ENCODE assay signal across 1 cellular context in the genomic region with DNA sequence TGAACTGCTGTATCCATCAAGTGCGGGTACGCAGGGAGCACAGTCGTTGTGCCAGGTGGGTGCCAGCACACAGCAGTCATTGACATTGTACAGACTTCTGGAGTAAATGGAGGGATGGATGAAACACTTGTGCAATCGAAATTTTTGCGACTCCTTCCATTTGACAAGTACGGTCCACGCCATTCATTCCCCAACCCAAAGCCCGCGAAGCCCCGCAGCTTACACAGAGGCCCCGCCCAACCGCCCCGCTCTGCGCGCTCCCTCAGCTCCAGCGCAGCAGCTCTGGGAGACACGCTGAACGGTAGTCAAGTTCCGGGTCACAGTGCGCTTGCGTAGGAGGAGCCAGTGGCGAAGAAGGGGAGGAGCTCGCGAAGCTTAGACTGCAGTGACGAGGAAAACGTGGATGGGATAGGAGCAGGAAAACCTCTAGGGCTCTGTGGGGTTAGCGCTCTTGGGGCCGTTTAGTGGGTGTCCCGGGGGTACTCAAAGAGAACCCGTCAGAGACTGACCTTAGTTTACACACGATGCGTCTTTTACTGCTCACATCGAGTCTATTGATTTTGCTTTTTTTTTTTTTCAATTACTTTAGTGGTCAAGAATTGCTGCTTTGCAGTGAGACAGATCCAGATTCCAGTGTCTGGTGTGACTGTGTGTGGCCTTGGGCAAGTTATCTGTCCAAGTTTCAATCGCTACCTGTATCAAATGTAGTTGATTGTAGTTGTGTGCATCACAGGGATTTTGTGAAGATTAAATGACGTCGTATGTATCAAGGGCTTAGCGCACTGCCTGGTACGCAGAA.
TF ChIP-seq lines count a peak whose summit lies in the region.

No MANE protein-coding gene starts in this region.

TF ChIP-seq in HEK293, 187 proteins besides CTCF, POLR2A, EP300 and RAD21 (continued from another document):
- TF ChIP-seq ZNF416 (tag by site-specific recombination; IDR thresholded peaks at IDR 0.05) (no peak), ZNF221 (tag by site-specific recombination; IDR thresholded peaks at IDR 0.05; ENCODE audit: borderline replicate concordance) (no peak), SCRT2 (tag by site-specific recombination; IDR thresholded peaks at IDR 0.05) (no peak), MEIS1 (CRISPR knock-in tag; IDR thresholded peaks at IDR 0.05; ENCODE audit: borderline replicate concordance) (no peak), ZNF132 (tag by site-specific recombination; IDR thresholded peaks at IDR 0.05; ENCODE audit: borderline replicate concordance) (no peak), ZNF677 (tag by site-specific recombination; IDR thresholded peaks at IDR 0.05) (no peak), ZNF311 (tag by site-specific recombination; IDR thresholded peaks at IDR 0.05; ENCODE audit: borderline replicate concordance) (no peak)
- TF ChIP-seq, protein P1, sequence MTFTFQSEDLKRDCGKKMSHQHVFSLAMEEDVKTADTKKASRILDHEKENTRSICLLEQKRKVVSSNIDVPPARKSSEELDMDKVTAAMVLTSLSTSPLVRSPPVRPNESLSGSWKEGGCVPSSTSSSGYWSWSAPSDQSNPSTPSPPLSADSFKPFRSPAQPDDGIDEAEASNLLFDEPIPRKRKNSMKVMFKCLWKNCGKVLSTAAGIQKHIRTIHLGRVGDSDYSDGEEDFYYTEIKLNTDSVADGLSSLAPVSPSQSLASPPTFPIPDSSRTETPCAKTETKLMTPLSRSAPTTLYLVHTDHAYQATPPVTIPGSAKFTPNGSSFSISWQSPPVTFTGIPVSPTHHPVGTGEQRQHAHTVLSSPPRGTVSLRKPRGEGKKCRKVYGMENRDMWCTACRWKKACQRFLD (tag by site-specific recombination; IDR thresholded peaks at IDR 0.05): no peak
- TF ChIP-seq, protein P2, sequence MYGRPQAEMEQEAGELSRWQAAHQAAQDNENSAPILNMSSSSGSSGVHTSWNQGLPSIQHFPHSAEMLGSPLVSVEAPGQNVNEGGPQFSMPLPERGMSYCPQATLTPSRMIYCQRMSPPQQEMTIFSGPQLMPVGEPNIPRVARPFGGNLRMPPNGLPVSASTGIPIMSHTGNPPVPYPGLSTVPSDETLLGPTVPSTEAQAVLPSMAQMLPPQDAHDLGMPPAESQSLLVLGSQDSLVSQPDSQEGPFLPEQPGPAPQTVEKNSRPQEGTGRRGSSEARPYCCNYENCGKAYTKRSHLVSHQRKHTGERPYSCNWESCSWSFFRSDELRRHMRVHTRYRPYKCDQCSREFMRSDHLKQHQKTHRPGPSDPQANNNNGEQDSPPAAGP (tag by site-specific recombination; IDR thresholded peaks at IDR 0.05): no peak
- TF ChIP-seq, protein P3, sequence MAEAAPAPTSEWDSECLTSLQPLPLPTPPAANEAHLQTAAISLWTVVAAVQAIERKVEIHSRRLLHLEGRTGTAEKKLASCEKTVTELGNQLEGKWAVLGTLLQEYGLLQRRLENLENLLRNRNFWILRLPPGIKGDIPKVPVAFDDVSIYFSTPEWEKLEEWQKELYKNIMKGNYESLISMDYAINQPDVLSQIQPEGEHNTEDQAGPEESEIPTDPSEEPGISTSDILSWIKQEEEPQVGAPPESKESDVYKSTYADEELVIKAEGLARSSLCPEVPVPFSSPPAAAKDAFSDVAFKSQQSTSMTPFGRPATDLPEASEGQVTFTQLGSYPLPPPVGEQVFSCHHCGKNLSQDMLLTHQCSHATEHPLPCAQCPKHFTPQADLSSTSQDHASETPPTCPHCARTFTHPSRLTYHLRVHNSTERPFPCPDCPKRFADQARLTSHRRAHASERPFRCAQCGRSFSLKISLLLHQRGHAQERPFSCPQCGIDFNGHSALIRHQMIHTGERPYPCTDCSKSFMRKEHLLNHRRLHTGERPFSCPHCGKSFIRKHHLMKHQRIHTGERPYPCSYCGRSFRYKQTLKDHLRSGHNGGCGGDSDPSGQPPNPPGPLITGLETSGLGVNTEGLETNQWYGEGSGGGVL (tag by site-specific recombination; IDR thresholded peaks at IDR 0.05): no peak
- TF ChIP-seq, protein P4, sequence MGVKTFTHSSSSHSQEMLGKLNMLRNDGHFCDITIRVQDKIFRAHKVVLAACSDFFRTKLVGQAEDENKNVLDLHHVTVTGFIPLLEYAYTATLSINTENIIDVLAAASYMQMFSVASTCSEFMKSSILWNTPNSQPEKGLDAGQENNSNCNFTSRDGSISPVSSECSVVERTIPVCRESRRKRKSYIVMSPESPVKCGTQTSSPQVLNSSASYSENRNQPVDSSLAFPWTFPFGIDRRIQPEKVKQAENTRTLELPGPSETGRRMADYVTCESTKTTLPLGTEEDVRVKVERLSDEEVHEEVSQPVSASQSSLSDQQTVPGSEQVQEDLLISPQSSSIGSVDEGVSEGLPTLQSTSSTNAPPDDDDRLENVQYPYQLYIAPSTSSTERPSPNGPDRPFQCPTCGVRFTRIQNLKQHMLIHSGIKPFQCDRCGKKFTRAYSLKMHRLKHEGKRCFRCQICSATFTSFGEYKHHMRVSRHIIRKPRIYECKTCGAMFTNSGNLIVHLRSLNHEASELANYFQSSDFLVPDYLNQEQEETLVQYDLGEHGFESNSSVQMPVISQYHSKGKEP (tag by site-specific recombination; IDR thresholded peaks at IDR 0.05): no peak
- TF ChIP-seq, protein P5, sequence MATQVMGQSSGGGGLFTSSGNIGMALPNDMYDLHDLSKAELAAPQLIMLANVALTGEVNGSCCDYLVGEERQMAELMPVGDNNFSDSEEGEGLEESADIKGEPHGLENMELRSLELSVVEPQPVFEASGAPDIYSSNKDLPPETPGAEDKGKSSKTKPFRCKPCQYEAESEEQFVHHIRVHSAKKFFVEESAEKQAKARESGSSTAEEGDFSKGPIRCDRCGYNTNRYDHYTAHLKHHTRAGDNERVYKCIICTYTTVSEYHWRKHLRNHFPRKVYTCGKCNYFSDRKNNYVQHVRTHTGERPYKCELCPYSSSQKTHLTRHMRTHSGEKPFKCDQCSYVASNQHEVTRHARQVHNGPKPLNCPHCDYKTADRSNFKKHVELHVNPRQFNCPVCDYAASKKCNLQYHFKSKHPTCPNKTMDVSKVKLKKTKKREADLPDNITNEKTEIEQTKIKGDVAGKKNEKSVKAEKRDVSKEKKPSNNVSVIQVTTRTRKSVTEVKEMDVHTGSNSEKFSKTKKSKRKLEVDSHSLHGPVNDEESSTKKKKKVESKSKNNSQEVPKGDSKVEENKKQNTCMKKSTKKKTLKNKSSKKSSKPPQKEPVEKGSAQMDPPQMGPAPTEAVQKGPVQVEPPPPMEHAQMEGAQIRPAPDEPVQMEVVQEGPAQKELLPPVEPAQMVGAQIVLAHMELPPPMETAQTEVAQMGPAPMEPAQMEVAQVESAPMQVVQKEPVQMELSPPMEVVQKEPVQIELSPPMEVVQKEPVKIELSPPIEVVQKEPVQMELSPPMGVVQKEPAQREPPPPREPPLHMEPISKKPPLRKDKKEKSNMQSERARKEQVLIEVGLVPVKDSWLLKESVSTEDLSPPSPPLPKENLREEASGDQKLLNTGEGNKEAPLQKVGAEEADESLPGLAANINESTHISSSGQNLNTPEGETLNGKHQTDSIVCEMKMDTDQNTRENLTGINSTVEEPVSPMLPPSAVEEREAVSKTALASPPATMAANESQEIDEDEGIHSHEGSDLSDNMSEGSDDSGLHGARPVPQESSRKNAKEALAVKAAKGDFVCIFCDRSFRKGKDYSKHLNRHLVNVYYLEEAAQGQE (tag by site-specific recombination; IDR thresholded peaks at IDR 0.05): no peak
